Comparison of ENCODE assay signal across 8 cellular contexts in genomic region chr13:25005050-25005497, GRCh38.
DNase-seq lines count a peak whose midpoint lies in the region; ATAC-seq, FAIRE-seq and TF ChIP-seq lines count a peak whose summit lies in the region.
"Not testable (repeated sequence)": the region's sequence is repeated elsewhere in the genome, so short reads cannot be mapped to it uniquely, and the experiment has no call there.

No MANE protein-coding gene starts in this region.

- intact Hi-C loops in psoas muscle (cut with DNase I), result loop anchor here (10.0 kb wide), 2 partner anchors 110 to 1070 kb away; no protein-coding TSS in a partner anchor

- H3K9ac ChIP-seq in iPS-20b (ENCODE audit: low read depth, low read length), result not testable (repeated sequence)

- not testable (repeated sequence) for H3K27ac ChIP-seq in VCaP; iPS-20b (ENCODE audit: low read length); psoas muscle

- not testable (repeated sequence) for H3K27me3 ChIP-seq in iPS-20b (ENCODE audit: insufficient read depth, low read length); psoas muscle (ENCODE audit: insufficient read depth in 3 of 3, low read length in 2 of 3)

- not testable (repeated sequence) for H3K4me3 Mint-ChIP-seq in effector memory CD8-positive, alpha-beta T cell

- H3K9me3 ChIP-seq in iPS-20b (ENCODE audit: insufficient read depth, low read depth, low read length); psoas muscle: not testable (repeated sequence)

- H3K27ac Mint-ChIP-seq in effector memory CD8-positive, alpha-beta T cell, result not testable (repeated sequence)

- H3K4me1 ChIP-seq in iPS-20b (ENCODE audit: insufficient read depth, low read length); psoas muscle: not testable (repeated sequence)

- H3K9me3 Mint-ChIP-seq in effector memory CD8-positive, alpha-beta T cell, result not testable (repeated sequence)

- not testable (repeated sequence) for H3K4me1 Mint-ChIP-seq in effector memory CD8-positive, alpha-beta T cell (ENCODE audit: low read depth in 2 of 2)

- H3K36me3 Mint-ChIP-seq in effector memory CD8-positive, alpha-beta T cell (ENCODE audit: insufficient read depth), result not testable (repeated sequence)

- peak overlapping the region; percentile 11; the same call in 1 of the 2 replicates for H3K4me3 ChIP-seq in iPS-20b (ENCODE audit: low read length)
- H3K4me3 ChIP-seq in psoas muscle, result not testable (repeated sequence)

- DNase-seq in AG09319 (ENCODE audit: extremely low read depth, low read depth); GM12891 (ENCODE audit: insufficient read length, low spot score); effector memory CD8-positive, alpha-beta T cell; psoas muscle: not testable (repeated sequence)
- DNase-seq in HT1080 (ENCODE audit: low read depth) (peak; percentile 24), NCI-H510A treated with DMSO at 0.1 percent for 48 hours (lab: John Stamatoyannopoulos, UW) (peak; percentile 9)

- TF ChIP-seq CTCF in AG09319 (IDR thresholded peaks at IDR 0.05; ENCODE audit: low read depth, low read length), result peak; percentile 39
- peak; percentile 87 for TF ChIP-seq CTCF in VCaP (conservative IDR thresholded peaks at IDR 0.05)
- TF ChIP-seq CTCF in psoas muscle (IDR thresholded peaks at IDR 0.05), result peak; percentile 6

- ATAC-seq in effector memory CD8-positive, alpha-beta T cell (replicated peaks), result peak; percentile 58
- peak; percentile 65 to 75 (median 72) for ATAC-seq in psoas muscle

- not testable (repeated sequence) for H3K36me3 ChIP-seq in iPS-20b (ENCODE audit: insufficient read depth, low read depth, low read length); psoas muscle (ENCODE audit: insufficient read depth in 1 of 2, low read depth in 1 of 2)

- WGBS in psoas muscle, 3 donors, result 0 to 1% (median 0%) methylated on average over 4 to 5 of the region's 5 CpGs

- TF ChIP-seq POLR2A in GM12891 (IDR thresholded peaks at IDR 0.05; ENCODE audit: low read depth, low read length), result not testable (repeated sequence)

- H3K27me3 Mint-ChIP-seq in effector memory CD8-positive, alpha-beta T cell, result peaks cover 60 to 76% of the 10 kb centered on the region in 2 donors

- peak; percentile 80 for FAIRE-seq in GM12891 (lab: Jason Lieb, UNC)

TF ChIP-seq in GM12891, 5 proteins besides CTCF, POLR2A, EP300 and RAD21:
- TF ChIP-seq SPI1 (IDR thresholded peaks at IDR 0.05; ENCODE audit: low read depth, low read length), result 0 out of 2 replicates have a peak, but pooled peaks have one; percentile 13
TF ChIP-seq in GM12891: peak in this region for 1; not testable (repeated sequence) for 4.

Comparison
In these comparisons a context has a peak if more than half of its experiments do, and no peak if none do; other contexts are left out.
1. CTCF ChIP-seq: peak in every context shown above with its lines; median percentile 87 in VCaP; 39 in AG09319; 6 in psoas muscle.